Comparison of ENCODE assay signal across 9 cellular contexts in the genomic region with DNA sequence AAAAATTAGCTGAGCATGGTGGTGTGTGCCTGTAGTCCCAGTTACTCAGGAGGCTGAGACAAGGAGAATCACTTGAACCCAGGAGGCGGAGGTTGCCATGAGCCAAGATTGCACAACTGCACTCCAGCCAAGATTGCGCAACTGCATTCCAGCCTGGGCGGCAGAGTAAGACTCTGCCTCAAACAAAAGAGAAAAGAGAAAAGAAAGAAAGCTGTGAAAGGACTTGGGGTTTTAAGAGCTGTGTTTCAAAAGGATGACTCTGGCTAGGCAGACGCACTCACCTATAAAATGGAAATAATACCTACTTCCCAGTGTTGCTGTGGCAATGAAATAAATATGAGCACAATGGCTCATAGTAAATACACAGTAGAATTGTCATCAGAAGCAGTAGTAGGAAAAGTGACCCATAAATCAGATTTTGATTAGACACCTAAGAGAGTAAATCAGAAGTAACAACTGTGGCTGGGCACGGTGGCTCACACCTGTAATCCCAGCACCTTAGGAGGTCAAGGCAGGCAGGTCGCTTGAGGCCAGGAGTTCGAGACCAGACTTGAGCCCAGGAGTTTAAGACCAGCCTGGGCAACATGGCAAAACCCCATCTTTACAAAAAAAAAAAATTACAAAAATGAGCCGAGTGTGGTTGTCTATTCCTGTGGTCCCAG. TPM values are rescaled to one million over a fixed set of nuclear protein-coding genes. Genes with fewer than 3 reads are reported as not detected.
DNase-seq lines count a peak whose midpoint lies in the region; ATAC-seq and TF ChIP-seq lines count a peak whose summit lies in the region.
"Had no signal": no experiment of that assay in that cellular context is flagged by ENCODE, and none has a peak within 500 bp of the region (broad histone marks: within the 10 kb centered on the region; RNA-seq: fewer than 3 reads in every experiment).

No MANE protein-coding gene starts in this region.

- TF ChIP-seq CTCF in IMR-90 (conservative IDR thresholded peaks at IDR 0.05; ENCODE audit: low read depth, low read length): no peak
- no peak for TF ChIP-seq CTCF in PC-9 (conservative IDR thresholded peaks at IDR 0.05)
- no peak for TF ChIP-seq CTCF in foreskin keratinocyte (conservative IDR thresholded peaks at IDR 0.05)
- no peak for TF ChIP-seq CTCF in stomach (IDR thresholded peaks at IDR 0.05)

- H3K18ac ChIP-seq in IMR-90 (ENCODE audit: low read depth, low read length): peak overlapping the region; percentile 60; the same call in 1 of the 2 replicates

- no peak overlapping the region for H3K56ac ChIP-seq in IMR-90 (ENCODE audit: extremely low read depth, insufficient read depth, low read length)

- H3K9ac ChIP-seq in IMR-90 (ENCODE audit: low read depth, low read length): no peak overlapping the region

- H3F3A ChIP-seq in PC-9 (ENCODE audit: insufficient read depth, low read depth): peaks cover 3% of the 10 kb centered on the region; the same call in 1 of the 2 replicates

- H3K9me1 ChIP-seq in IMR-90 (ENCODE audit: insufficient read depth, low read length): no peaks in the 10 kb centered on the region

- H4K5ac ChIP-seq in IMR-90 (ENCODE audit: low read depth, low read length): no peak overlapping the region

- no peak overlapping the region for H2BK20ac ChIP-seq in IMR-90 (ENCODE audit: low read depth, low read length)

- peak overlapping the region; percentile 33; the same call in 1 of the 2 replicates for H3K27ac ChIP-seq in IMR-90 (ENCODE audit: insufficient read depth, low read length)
- peak overlapping the region; percentile 47; the same call in 1 of the 2 replicates for H3K27ac ChIP-seq in PC-9
- H3K27ac ChIP-seq in foreskin keratinocyte: no peak overlapping the region
- no peak overlapping the region for H3K27ac ChIP-seq in stomach

- no peak overlapping the region for H2AK5ac ChIP-seq in IMR-90 (ENCODE audit: low read depth, low read length)

- H3K23ac ChIP-seq in IMR-90 (ENCODE audit: low read depth, low read length): no peak overlapping the region

- H4K20me1 ChIP-seq in IMR-90 (ENCODE audit: insufficient read depth, low read length) (no peaks in the 10 kb centered on the region), PC-9 (ENCODE audit: insufficient read depth) (no peaks in the 10 kb centered on the region)

- peak; percentile 34 for DNase-seq in IMR-90
- peak; percentile 60 to 69 for DNase-seq in PC-9
- DNase-seq in foreskin keratinocyte: peak; percentile 76 to 82
- DNase-seq in stomach: peak; percentile 40
- DNase-seq in hepatic stellate cell (ENCODE audit: low spot score): no peak
- DNase-seq in effector CD8-positive, alpha-beta T cell (lab: John Stamatoyannopoulos, UW): no peak
- DNase-seq in effector CD4-positive, alpha-beta T cell: no peak
- DNase-seq: glutamatergic neuron had no signal

- H3K79me2 ChIP-seq in PC-9 (ENCODE audit: low read depth): no peaks in the 10 kb centered on the region

- no peaks in the 10 kb centered on the region; the same call in 1 of the 2 replicates for H3K27me3 ChIP-seq in IMR-90 (ENCODE audit: control insufficient read depth, insufficient read depth, low read length)
- no peaks in the 10 kb centered on the region for H3K27me3 ChIP-seq in PC-9 (ENCODE audit: insufficient read depth, low read depth)
- H3K27me3 ChIP-seq in foreskin keratinocyte: no peaks in the 10 kb centered on the region
- H3K27me3 ChIP-seq in stomach: peaks cover 0 to 21% (median 0%) of the 10 kb centered on the region in 3 donors

- H2AK9ac ChIP-seq in IMR-90 (replicated peaks; ENCODE audit: low read depth, low read length, poor library complexity): no peak overlapping the region

- no peak overlapping the region for H3K14ac ChIP-seq in IMR-90 (replicated peaks; ENCODE audit: low read depth, low read length)

- BruUV-seq in IMR-90 (replicated peaks; lab: Mats Ljungman, UMichigan) (no TSS peak), PC-9 (replicated peaks; lab: Mats Ljungman, UMichigan) (no TSS peak)

- H3K9me3 ChIP-seq in IMR-90 (ENCODE audit: control insufficient read depth, insufficient read depth, low read length) (no peaks in the 10 kb centered on the region), PC-9 (ENCODE audit: insufficient read depth, low read depth) (no peaks in the 10 kb centered on the region), stomach (no peaks in the 10 kb centered on the region)

- H3K36me3 ChIP-seq in IMR-90 (ENCODE audit: control insufficient read depth, insufficient read depth, low read length) (no peaks in the 10 kb centered on the region), PC-9 (ENCODE audit: low read depth) (no peaks in the 10 kb centered on the region), stomach (no peaks in the 10 kb centered on the region)

- H2BK5ac ChIP-seq in IMR-90 (ENCODE audit: low read depth, low read length, poor library complexity, severe bottlenecking): no peak overlapping the region

- no peaks in the 10 kb centered on the region for H3K9me2 ChIP-seq in PC-9 (ENCODE audit: insufficient read depth)

- TF ChIP-seq EP300 in stomach (IDR thresholded peaks at IDR 0.05): no peak

- no peak overlapping the region for H3K4ac ChIP-seq in IMR-90 (ENCODE audit: low read depth, low read length)

- TF ChIP-seq POLR2A in IMR-90 (IDR thresholded peaks at IDR 0.05; ENCODE audit: low read depth, low read length) (no peak), stomach (IDR thresholded peaks at IDR 0.05) (no peak)

- TF ChIP-seq RAD21 in IMR-90 (IDR thresholded peaks at IDR 0.05; ENCODE audit: low read length): no peak

- 0 out of 4 replicates have a peak overlapping the region, but pooled peaks of 1 of the 2 experiments have one; percentile 64 for H4K8ac ChIP-seq in IMR-90 (ENCODE audit: low read depth in 2 of 2, low read length in 2 of 2)

- in situ Hi-C loops in IMR-90 (cut with MboI; ENCODE audit: low sequenced_read_pairs): no loop called here

- H3K4me1 ChIP-seq in IMR-90 (ENCODE audit: control insufficient read depth, insufficient read depth, low read length) (0 out of 2 replicates have a peak, but pooled peaks cover 2% of the 10 kb centered on the region), PC-9 (replicated peaks; ENCODE audit: insufficient read depth) (peaks cover 8% of the 10 kb centered on the region), foreskin keratinocyte (peaks cover 5% of the 10 kb centered on the region), stomach (no peaks in the 10 kb centered on the region)

- ATAC-seq in IMR-90 (ENCODE audit: low read depth) (peak; percentile 42), foreskin keratinocyte (peak; percentile 63), HG03521 (IDR thresholded peaks at IDR 0.05; ENCODE audit: unreplicated experiment) (no peak)

- H3K4me2 ChIP-seq in IMR-90 (ENCODE audit: low read depth, low read length) (no peak overlapping the region), PC-9 (peak overlapping the region; percentile 49)

- CTCF ChIA-PET in IMR-90 (lab: Yijun Ruan, JAX): no interaction called here
- CTCF ChIA-PET in PC-9 (lab: Charles Lee): no interaction called here

- dilution Hi-C loops in IMR-90 (cut with HindIII; ENCODE audit: low sequenced_read_pairs, unreplicated experiment): no loop called here

- H4K91ac ChIP-seq in IMR-90 (ENCODE audit: insufficient read depth, low read depth, low read length): no peak overlapping the region

- no peak overlapping the region for H3K4me3 ChIP-seq in IMR-90 (ENCODE audit: insufficient read depth, low read depth, low read length)
- no peak overlapping the region for H3K4me3 ChIP-seq in PC-9
- H3K4me3 ChIP-seq in stomach: no peak overlapping the region

- intact Hi-C loops in IMR-90 (cut with micrococcal nuclease): no loop called here
- intact Hi-C loops in PC-9 (cut with micrococcal nuclease; ENCODE audit: unreplicated experiment): no loop called here
- intact Hi-C loops in stomach (cut with DNase I; ENCODE audit: low total_unique reads): no loop called here

- H2BK120ac ChIP-seq in IMR-90 (ENCODE audit: low read depth, low read length): no peak overlapping the region

- no peak overlapping the region for H2BK15ac ChIP-seq in IMR-90 (ENCODE audit: low read depth, low read length)

- POLR2A ChIA-PET in IMR-90 (lab: Charles Lee; ENCODE audit: unreplicated experiment): no interaction called here
- POLR2A ChIA-PET in PC-9 (lab: Charles Lee; ENCODE audit: unreplicated experiment): interaction anchor here (0.6 kb wide), 1 partner anchor 9 kb away, joined by 3 read pairs; no protein-coding TSS in a partner anchor

- WGBS in IMR-90 (ENCODE audit: extremely low coverage in 2 of 2, insufficient read length in 1 of 2), 2 experiments: no CpG with 5 or more reads among the region's 8 CpGs
- WGBS in stomach, 5 donors: 59 to 79% (median 64%) methylated on average over 8 of the region's 8 CpGs

- H3K79me1 ChIP-seq in IMR-90 (ENCODE audit: low read depth in 1 of 2, low read length in 2 of 2): no peaks in the 10 kb centered on the region

- no peak overlapping the region for H2AFZ ChIP-seq in IMR-90 (replicated peaks; ENCODE audit: low read length, poor library complexity)
- no peak overlapping the region for H2AFZ ChIP-seq in PC-9

TF ChIP-seq in IMR-90, 13 proteins besides CTCF, POLR2A, EP300 and RAD21 (continues in another document):
- TF ChIP-seq MAFK (IDR thresholded peaks at IDR 0.05; ENCODE audit: low read depth, low read length) (no peak), MAZ (IDR thresholded peaks at IDR 0.05; ENCODE audit: borderline replicate concordance, low read depth, low read length) (no peak), CEBPB (IDR thresholded peaks at IDR 0.05; ENCODE audit: low read depth, low read length) (peak; percentile 97)
- TF ChIP-seq, protein P1, sequence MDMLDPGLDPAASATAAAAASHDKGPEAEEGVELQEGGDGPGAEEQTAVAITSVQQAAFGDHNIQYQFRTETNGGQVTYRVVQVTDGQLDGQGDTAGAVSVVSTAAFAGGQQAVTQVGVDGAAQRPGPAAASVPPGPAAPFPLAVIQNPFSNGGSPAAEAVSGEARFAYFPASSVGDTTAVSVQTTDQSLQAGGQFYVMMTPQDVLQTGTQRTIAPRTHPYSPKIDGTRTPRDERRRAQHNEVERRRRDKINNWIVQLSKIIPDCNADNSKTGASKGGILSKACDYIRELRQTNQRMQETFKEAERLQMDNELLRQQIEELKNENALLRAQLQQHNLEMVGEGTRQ (IDR thresholded peaks at IDR 0.05; ENCODE audit: low read depth, low read length): no peak

RNA-seq across cellular contexts. Expression of gene PUM1, which starts 45.9 kb away (rescaled TPM):
- total RNA-seq in IMR-90 (2012; rRNA removed) (71.9 and 137 TPM in 2 replicates), PC-9 (2021) (99.2 and 117 TPM in 2 replicates), foreskin keratinocyte (54.5 and 56.6 TPM in 2 replicates), stomach (100 to 1,000 TPM in 2 of 5 donors, 10 to 100 TPM in 3; 69.6 to 126 (median 98.2) TPM)
- polyA plus RNA-seq in IMR-90 (2012; rRNA removed) (65.2 and 75.4 TPM in 2 replicates), foreskin keratinocyte (10.4 and 11.7 TPM in 2 replicates), stomach (10 to 100 TPM; 12.9 to 24.1 (median 15.4) TPM)
- 22.4 and 33.8 TPM in 2 replicates for polyA plus RNA-seq in IMR-90 (2012; cell fraction: cytosol; rRNA removed)
- polyA plus RNA-seq in IMR-90 (2012; cell fraction: nucleus; rRNA removed; ENCODE audit: low replicate concordance): 58.3 and 84.7 TPM in 2 replicates

Comparison
In these comparisons a context has a peak if more than half of its experiments do, and no peak if none do; other contexts are left out.
1. DNase-seq: peak in IMR-90 (single experiment), PC-9 (2 of 2), foreskin keratinocyte (2 of 2) and stomach (single experiment); none in hepatic stellate cell (single experiment), effector CD8-positive, alpha-beta T cell (single experiment) and effector CD4-positive, alpha-beta T cell (single experiment).
2. H3K27ac ChIP-seq: peak in IMR-90 (single experiment) and PC-9 (single experiment); none in foreskin keratinocyte (single experiment) and stomach (0 of 5).